ENCODE assay signal across 9 cellular contexts in the genomic region with DNA sequence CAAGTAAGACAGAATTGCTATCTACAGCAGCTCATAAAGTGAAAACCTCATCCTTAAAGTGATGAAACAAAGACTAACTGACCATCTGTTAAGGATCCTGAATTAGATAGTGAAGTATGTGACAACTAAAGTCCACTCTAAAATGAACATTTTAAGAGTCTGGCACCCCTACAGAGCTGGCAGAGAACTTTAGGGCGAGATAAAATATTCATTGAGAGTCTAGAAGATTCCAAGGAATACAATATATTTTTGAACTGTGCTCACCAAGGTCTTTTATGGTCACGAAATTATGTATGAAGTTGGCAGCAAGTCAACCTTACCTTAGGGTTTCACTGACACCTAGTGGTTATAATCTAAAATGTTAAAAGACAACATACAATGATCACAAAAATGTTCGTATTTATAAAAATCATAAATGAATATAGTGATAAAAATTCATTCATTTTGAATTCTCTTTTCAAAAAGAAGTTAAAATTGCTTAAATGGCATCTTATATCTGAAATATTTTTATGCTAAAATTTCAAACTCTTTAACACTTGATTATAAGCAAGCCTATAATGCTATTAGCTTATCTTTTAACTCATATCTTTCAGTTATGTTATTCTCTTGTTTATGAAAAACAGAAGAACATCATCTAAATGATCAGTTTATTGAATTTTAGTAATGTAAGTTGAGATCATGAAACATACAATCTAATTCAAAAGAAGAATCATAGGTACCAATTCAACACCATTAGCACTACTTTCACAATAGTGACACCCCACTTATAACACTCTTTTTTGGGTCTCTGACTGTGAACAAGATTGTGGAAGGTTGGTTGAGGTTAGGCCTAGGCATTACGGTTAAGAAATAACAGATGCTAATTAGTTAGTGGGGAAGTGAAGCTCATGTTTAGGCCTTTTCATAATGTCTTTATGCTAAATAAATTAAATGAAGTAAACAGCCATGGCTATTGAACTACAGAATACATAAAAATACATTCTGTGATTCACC. TPM values are rescaled to one million over a fixed set of nuclear protein-coding genes. Genes with fewer than 3 reads are reported as not detected.
A peak's percentile ranks its signal among the peaks of the same experiment; 100 is the strongest.
DNase-seq lines count a peak whose midpoint lies in the region; ATAC-seq, FAIRE-seq and TF ChIP-seq lines count a peak whose summit lies in the region.
"Had no signal": no experiment of that assay in that cellular context is flagged by ENCODE, and none has a peak within 500 bp of the region (broad histone marks: within the 10 kb centered on the region; RNA-seq: fewer than 3 reads in every experiment).

No MANE protein-coding gene starts in this region.

- no peak for ATAC-seq in GM19463 (IDR thresholded peaks at IDR 0.05; ENCODE audit: unreplicated experiment)
- ATAC-seq in GM18517 (IDR thresholded peaks at IDR 0.05; ENCODE audit: unreplicated experiment): no peak
- ATAC-seq in HG02798 (IDR thresholded peaks at IDR 0.05; ENCODE audit: poor library complexity, unreplicated experiment): no peak

- DNase-seq in D721Med (ENCODE audit: insufficient read length, low spot score) (no peak), HT1080 (ENCODE audit: low read depth) (peak; percentile 38), OCI-M1 (lab: John Stamatoyannopoulos, UW) (peak; percentile 85), dorsolateral prefrontal cortex (no peak), medulla oblongata (ENCODE audit: extremely low spot score) (peak; percentile 55)

- no peak overlapping the region for H3K27ac ChIP-seq in dorsolateral prefrontal cortex
- H3K27ac ChIP-seq: skin epidermis had no signal

- intact Hi-C loops in dorsolateral prefrontal cortex (cut with DNase I): loop anchor here in 1 of 2 donors (1.0 kb wide), 1 partner anchor 268 kb away; no protein-coding TSS in a partner anchor

- peak; percentile 56 for FAIRE-seq in D721Med (lab: Jason Lieb, UNC)

- H3K4me3 ChIP-seq in dorsolateral prefrontal cortex: no peak overlapping the region
- H3K4me3 ChIP-seq: skin epidermis had no signal

- H3K27me3 ChIP-seq in dorsolateral prefrontal cortex: no peaks in the 10 kb centered on the region

- TF ChIP-seq CTCF in D721Med (IDR thresholded peaks at IDR 0.05; ENCODE audit: insufficient read depth, missing control alignments) (peak; percentile 59), dorsolateral prefrontal cortex (IDR thresholded peaks at IDR 0.05 in 54 of 56, conservative IDR thresholded peaks at IDR 0.05 in 2 of 56; ENCODE audit: low read depth in 1 of 56, partially characterized antibody in 56 of 56) (peak; percentile 50 to 86 (median 68))

RNA-seq across cellular contexts. Expression of a gene that starts 27.5 kb away (rescaled TPM):
- total RNA-seq in HT1080 (2014; rRNA removed; shearing (Covaris generic)): 1.7 and 2.0 TPM in 2 replicates
- polyA plus RNA-seq in HT1080 (2015; cell fraction: cytosol; rRNA removed): 2.6 and 4.2 TPM in 2 replicates
- polyA plus RNA-seq in HT1080 (2015; cell fraction: nucleus; rRNA removed): 3.5 and 4.2 TPM in 2 replicates
- total RNA-seq in dorsolateral prefrontal cortex: 10 to 100 TPM in 116 of 120 experiments, 1 to 10 TPM in 4; 8.3 to 24.5 (median 16.0) TPM

Comparison
In these comparisons a context has a peak if more than half of its experiments do, and no peak if none do; other contexts are left out.
1. DNase-seq: peak in HT1080 (single experiment), OCI-M1 (single experiment) and medulla oblongata (single experiment); none in D721Med (single experiment) and dorsolateral prefrontal cortex (0 of 10).